18 cellular contexts compared by ENCODE assay signal in genomic region chr3:52679139-52679538, GRCh38. TPM values are rescaled to one million over a fixed set of nuclear protein-coding genes. Genes with fewer than 3 reads are reported as not detected.
A peak's percentile ranks its signal among the peaks of the same experiment; 100 is the strongest.
DNase-seq lines count a peak whose midpoint lies in the region; ATAC-seq and TF ChIP-seq lines count a peak whose summit lies in the region.
"Had no signal": no experiment of that assay in that cellular context is flagged by ENCODE, and none has a peak within 500 bp of the region (broad histone marks: within the 10 kb centered on the region; RNA-seq: fewer than 3 reads in every experiment).

No MANE protein-coding gene starts in this region.

- no peak overlapping the region for H3K4me3 ChIP-seq in left lung
- H3K4me3 ChIP-seq in Karpas-422 (ENCODE audit: low read length): no peak overlapping the region
- H3K4me3 ChIP-seq: upper lobe of left lung had no signal

- H4K20me1 ChIP-seq in Karpas-422 (ENCODE audit: insufficient read depth, low read depth, low read length): no peaks in the 10 kb centered on the region

- no peak overlapping the region for H3K4me2 ChIP-seq in Karpas-422 (ENCODE audit: low read depth, low read length, poor library complexity, severe bottlenecking)

- H3K4me1 Mint-ChIP-seq in HFFc6 (ENCODE audit: low read depth) (peaks cover 44% of the 10 kb centered on the region), brain (peaks cover 55% of the 10 kb centered on the region)

- peak overlapping the region; percentile 30 to 48 for H3K27ac ChIP-seq in left lung
- no peak overlapping the region for H3K27ac ChIP-seq in Karpas-422 (ENCODE audit: low read length)

- no peak overlapping the region for H3K4me3 Mint-ChIP-seq in HFFc6
- H3K4me3 Mint-ChIP-seq in brain: peak overlapping the region in 4 of 5 experiments; percentile 22 to 38 (median 30)
- H3K4me3 Mint-ChIP-seq: effector memory CD8-positive, alpha-beta T cell had no signal

- TF ChIP-seq CTCF in AG09319 (IDR thresholded peaks at IDR 0.05; ENCODE audit: low read depth, low read length) (no peak), HFFc6 (IDR thresholded peaks at IDR 0.05) (no peak), brain (conservative IDR thresholded peaks at IDR 0.05) (no peak), left lung (IDR thresholded peaks at IDR 0.05) (no peak)

- peaks cover 22 to 53% of the 10 kb centered on the region in 2 donors for H3K4me1 ChIP-seq in left lung
- peaks cover 16% of the 10 kb centered on the region for H3K4me1 ChIP-seq in Karpas-422 (ENCODE audit: low read length)

- no peaks in the 10 kb centered on the region for H3K9me3 Mint-ChIP-seq in HFFc6
- H3K9me3 Mint-ChIP-seq in brain: no peaks in the 10 kb centered on the region
- H3K9me3 Mint-ChIP-seq: effector memory CD8-positive, alpha-beta T cell; naive B cell had no signal

- ATAC-seq in left lung (no peak), Right ventricle myocardium inferior (no peak)
- ATAC-seq: effector memory CD8-positive, alpha-beta T cell had no signal

- DNase-seq in AG09319 (ENCODE audit: extremely low read depth, low read depth) (peak; percentile 56), HFFc6 (no peak), left lung (no peak), hypothalamus (lab: John Stamatoyannopoulos, UW) (no peak), cortex of kidney (lab: John Stamatoyannopoulos, UW) (no peak), Right ventricle myocardium inferior (ENCODE audit: missing footprints) (no peak), Karpas-422 (no peak)
- DNase-seq: activated CD8-positive, alpha-beta memory T cell treated with anti-CD3 and anti-CD28 coated beads, Interleukin-2, amount 50 U/mL, for 4 hours; aorta; C1 segment of cervical spinal cord; effector memory CD8-positive, alpha-beta T cell; EL; head of caudate nucleus; kidney glomerular epithelial cell; naive B cell; NK-92 treated with Interleukin-12 subunit alpha and Interleukin-12 subunit beta, amount 100 ng/mL, for 24 hours; upper lobe of left lung had no signal

- H3K27me3 Mint-ChIP-seq in HFFc6 (ENCODE audit: insufficient read depth): no peaks in the 10 kb centered on the region; the same call in none of the 2 replicates
- no peaks in the 10 kb centered on the region for H3K27me3 Mint-ChIP-seq in brain
- H3K27me3 Mint-ChIP-seq: effector memory CD8-positive, alpha-beta T cell; naive B cell had no signal

- intact Hi-C loops in left lung (cut with DNase I) (no loop called here), Right ventricle myocardium inferior (cut with DNase I) (no loop called here)

- H2AFZ ChIP-seq in Karpas-422 (ENCODE audit: low read length): no peak overlapping the region

- no peak overlapping the region for H3K9ac ChIP-seq in Karpas-422 (ENCODE audit: low read length)

- H3K9me3 ChIP-seq in left lung: no peaks in the 10 kb centered on the region
- H3K9me3 ChIP-seq in Karpas-422 (ENCODE audit: low read length): no peaks in the 10 kb centered on the region
- H3K9me3 ChIP-seq: upper lobe of left lung had no signal

- H3K27ac Mint-ChIP-seq in HFFc6 (peak overlapping the region; percentile 50), brain (peak overlapping the region in 4 of 5 experiments; percentile 42 to 92 (median 78))

- H3K27me3 ChIP-seq in left lung (no peaks in the 10 kb centered on the region), Karpas-422 (ENCODE audit: low read length) (no peaks in the 10 kb centered on the region)
- H3K27me3 ChIP-seq: upper lobe of left lung had no signal

- no peaks in the 10 kb centered on the region for H3K9me2 ChIP-seq in Karpas-422 (replicated peaks; ENCODE audit: insufficient read depth, low read length)

- peaks cover 42% of the 10 kb centered on the region for H3K36me3 Mint-ChIP-seq in HFFc6 (ENCODE audit: low read depth)
- H3K36me3 Mint-ChIP-seq in brain: peaks cover 64% of the 10 kb centered on the region

- H3K79me2 ChIP-seq in Karpas-422 (ENCODE audit: low read length): peaks cover 74% of the 10 kb centered on the region

- H3K36me3 ChIP-seq in left lung (peaks cover 0 to 60% of the 10 kb centered on the region in 2 donors), Karpas-422 (ENCODE audit: insufficient read depth, low read length) (peaks cover 34% of the 10 kb centered on the region; the same call in 1 of the 2 replicates)

RNA-seq across cellular contexts. Expression of gene PBRM1, which starts 6.6 kb away (rescaled TPM):
- 10 to 100 TPM; 44.1 to 64.2 (median 56.0) TPM for total RNA-seq in HFFc6 (2021; fragmentation: NEBNext Ultra II Directional; extraction: Animal tissue kit (Norgen Biotek cat#: 25700))
- polyA plus RNA-seq in brain (ENCODE audit: insufficient read depth, low read depth, low replicate concordance): 27.5 TPM
- total RNA-seq in left lung (10 to 100 TPM; 63.0 to 79.8 TPM), Right ventricle myocardium inferior (45.3 TPM)
- total RNA-seq in Karpas-422 (2014; rRNA removed; shearing (Covaris generic); ENCODE audit: low replicate concordance): 38.4 and 53.3 TPM in 2 replicates

RNA-seq across cellular contexts. Expression of gene GNL3, which starts 6.7 kb away (rescaled TPM):
- total RNA-seq in HFFc6 (2021; fragmentation: NEBNext Ultra II Directional; extraction: Animal tissue kit (Norgen Biotek cat#: 25700)): 10 to 100 TPM; 77.1 to 87.9 (median 80.9) TPM
- 13.4 TPM for polyA plus RNA-seq in brain (ENCODE audit: insufficient read depth, low read depth, low replicate concordance)
- 10 to 100 TPM; 44.5 to 74.7 TPM for total RNA-seq in left lung
- 28.8 TPM for total RNA-seq in Right ventricle myocardium inferior
- 96.9 and 138 TPM in 2 replicates for total RNA-seq in Karpas-422 (2014; rRNA removed; shearing (Covaris generic); ENCODE audit: low replicate concordance)

RNA-seq across cellular contexts. Expression of gene GLT8D1, which starts 26.5 kb away (rescaled TPM):
- total RNA-seq in HFFc6 (2021; fragmentation: NEBNext Ultra II Directional; extraction: Animal tissue kit (Norgen Biotek cat#: 25700)): 10 to 100 TPM; 72.6 to 90.9 (median 88.5) TPM
- 29.4 TPM for polyA plus RNA-seq in brain (ENCODE audit: insufficient read depth, low read depth, low replicate concordance)
- 10 to 100 TPM; 46.9 to 58.6 TPM for total RNA-seq in left lung
- total RNA-seq in Right ventricle myocardium inferior: 33.2 TPM
- 34.7 and 52.0 TPM in 2 replicates for total RNA-seq in Karpas-422 (2014; rRNA removed; shearing (Covaris generic); ENCODE audit: low replicate concordance)

RNA-seq across cellular contexts. Expression of gene SPCS1, which starts 26.8 kb away (rescaled TPM):
- 100 to 1,000 TPM; 179 to 209 (median 193) TPM for total RNA-seq in HFFc6 (2021; fragmentation: NEBNext Ultra II Directional; extraction: Animal tissue kit (Norgen Biotek cat#: 25700))
- 130 TPM for polyA plus RNA-seq in brain (ENCODE audit: insufficient read depth, low read depth, low replicate concordance)
- total RNA-seq in left lung (100 to 1,000 TPM in 1 of 2 donors, 10 to 100 TPM in 1; 94.5 to 102 TPM), Right ventricle myocardium inferior (85.0 TPM)
- total RNA-seq in Karpas-422 (2014; rRNA removed; shearing (Covaris generic); ENCODE audit: low replicate concordance): 122 and 184 TPM in 2 replicates
